Comparison of ENCODE assay signal across 2 cellular contexts in genomic region chr1:112478314-112478713, GRCh38.
A peak's percentile ranks its signal among the peaks of the same experiment; 100 is the strongest.
TF ChIP-seq lines count a peak whose summit lies in the region.

No MANE protein-coding gene starts in this region.

TF ChIP-seq in HEK293, 187 proteins besides CTCF, POLR2A, EP300 and RAD21:
- TF ChIP-seq ZBTB21 (tag by site-specific recombination; IDR thresholded peaks at IDR 0.05) (no peak), ZBTB7A (tag by site-specific recombination; IDR thresholded peaks at IDR 0.05; ENCODE audit: low read depth) (no peak), ZNF791 (tag by site-specific recombination; IDR thresholded peaks at IDR 0.05) (peak; percentile 94)

TF ChIP-seq in K562, 482 proteins besides CTCF, POLR2A, EP300 and RAD21:
- TF ChIP-seq MAFG (tag; conservative IDR thresholded peaks at IDR 0.05) (0 out of 2 replicates have a peak, but pooled peaks have one; percentile 37), ZNF316 (IDR thresholded peaks at IDR 0.05) (peak; percentile 38; the same call in 1 of the 2 replicates), ATF1 (CRISPR knock-in tag; IDR thresholded peaks at IDR 0.05) (no peak), ATF1 (tag; IDR thresholded peaks at IDR 0.05) (no peak)
